In the genomic region with DNA sequence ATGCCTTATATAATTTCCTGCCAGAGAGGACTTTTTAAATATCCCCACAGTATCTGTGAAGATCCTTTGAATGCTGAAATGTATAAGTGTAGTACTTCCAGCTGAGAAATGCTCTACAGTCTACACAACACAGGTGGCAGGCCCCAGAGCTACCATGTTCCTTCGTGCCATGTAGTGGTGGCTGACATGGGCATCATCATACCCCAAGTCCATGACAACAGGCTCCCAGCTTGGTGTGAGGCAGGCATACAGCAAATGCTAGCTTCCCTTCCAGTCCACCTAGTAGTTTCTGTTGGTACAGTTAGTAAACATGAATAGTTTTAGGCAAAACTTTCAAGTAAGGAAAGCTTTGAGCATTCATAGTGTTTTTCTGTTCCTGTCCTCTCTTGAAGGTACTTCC, we compare ENCODE assay signal across 1 cellular context.
TF ChIP-seq lines count a peak whose summit lies in the region.

No MANE protein-coding gene starts in this region.

TF ChIP-seq in HCT116, 20 proteins besides CTCF, POLR2A, EP300 and RAD21:
- TF ChIP-seq EGR1 (IDR thresholded peaks at IDR 0.05; ENCODE audit: low read depth) = no peak
- TF ChIP-seq SRF (IDR thresholded peaks at IDR 0.05; ENCODE audit: low read depth) = no peak
- no peak for TF ChIP-seq POLR2AphosphoS5 (IDR thresholded peaks at IDR 0.05; ENCODE audit: low read depth, low read length)
- TF ChIP-seq FOSL1 (IDR thresholded peaks at IDR 0.05; ENCODE audit: low read depth) = no peak
- no peak for TF ChIP-seq EZH2 (IDR thresholded peaks at IDR 0.05)
- no peak for TF ChIP-seq JUND (IDR thresholded peaks at IDR 0.05)
